Comparison of ENCODE assay signal across 28 cellular contexts in the genomic region with DNA sequence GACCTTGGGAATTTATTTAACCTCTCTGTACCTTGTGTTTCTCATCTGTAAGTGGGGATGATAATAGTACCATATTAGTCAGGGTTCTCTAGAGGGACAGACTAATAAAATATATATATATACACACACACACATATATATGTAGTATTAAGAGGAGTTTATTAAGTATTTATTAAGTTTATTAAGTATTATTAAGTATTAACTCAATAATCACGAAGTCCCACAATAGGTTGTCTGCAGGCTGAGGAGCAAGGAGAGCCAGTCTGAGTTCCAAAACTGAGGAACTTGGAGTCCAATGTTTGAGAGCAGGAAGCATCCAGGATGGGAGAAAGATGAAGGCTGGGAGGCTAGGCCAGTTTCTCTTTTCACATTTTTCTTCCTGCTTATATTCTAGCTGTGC.
"Had no signal": no experiment of that assay in that cellular context is flagged by ENCODE, and none has a peak within 500 bp of the region (broad histone marks: within the 10 kb centered on the region; RNA-seq: fewer than 3 reads in every experiment).

No MANE protein-coding gene starts in this region.

- ATAC-seq: effector memory CD8-positive, alpha-beta T cell; esophagus mucosa; foreskin keratinocyte; gastrocnemius medialis; gastroesophageal sphincter; heart left ventricle; heart right ventricle had no signal

- H3K79me2 ChIP-seq: hepatocyte had no signal

- H3K4me1 ChIP-seq: colonic mucosa, esophagus muscularis mucosa, esophagus squamous epithelium, foreskin keratinocyte, gastrocnemius medialis, gastroesophageal sphincter, heart left ventricle, heart right ventricle had no signal

- H3K27me3 ChIP-seq: colonic mucosa, dorsolateral prefrontal cortex, esophagus muscularis mucosa, esophagus squamous epithelium, foreskin keratinocyte, gastrocnemius medialis, gastroesophageal sphincter, hepatocyte had no signal

- H2AFZ ChIP-seq: hepatocyte had no signal

- H3K4me3 ChIP-seq: colonic mucosa, coronary artery, dorsolateral prefrontal cortex, esophagus muscularis mucosa, esophagus squamous epithelium, gastrocnemius medialis, gastroesophageal sphincter, heart left ventricle, heart right ventricle, hepatocyte had no signal

- H3K27ac ChIP-seq: colonic mucosa, coronary artery, dorsolateral prefrontal cortex, epithelial cell of prostate, esophagus muscularis mucosa, esophagus squamous epithelium, foreskin keratinocyte, gastrocnemius medialis, gastroesophageal sphincter, heart left ventricle, heart right ventricle, hepatocyte had no signal

- H3K9me3 ChIP-seq: colonic mucosa, esophagus muscularis mucosa, esophagus squamous epithelium, gastrocnemius medialis, gastroesophageal sphincter, heart left ventricle, heart right ventricle had no signal

- H3K36me3 ChIP-seq: colonic mucosa, esophagus muscularis mucosa, esophagus squamous epithelium, gastrocnemius medialis, gastroesophageal sphincter, heart left ventricle, heart right ventricle had no signal

- H3K4me1 Mint-ChIP-seq: endodermal cell had no signal

- FAIRE-seq: endometrium, endothelial cell of umbilical vein, frontal cortex had no signal

- H3K9me3 Mint-ChIP-seq: dendritic cell treated with granulocyte-macrophage colony-stimulating factor and Interleukin-4, amounts not matched to agents 40 ng/mL and 50 ng/mL, for 4 days; effector memory CD8-positive, alpha-beta T cell; endodermal cell had no signal

- H3K27ac Mint-ChIP-seq: dendritic cell treated with granulocyte-macrophage colony-stimulating factor and Interleukin-4, amounts not matched to agents 40 ng/mL and 50 ng/mL, for 4 days; effector memory CD8-positive, alpha-beta T cell; endodermal cell had no signal

- DNase-seq: colonic mucosa; cortex of kidney; dermis blood vessel endothelial cell; dorsolateral prefrontal cortex; effector CD4-positive, alpha-beta T cell; effector CD8-positive, alpha-beta T cell; effector memory CD4-positive, alpha-beta T cell; effector memory CD8-positive, alpha-beta T cell; endodermal cell; esophagus squamous epithelium; foreskin fibroblast; foreskin keratinocyte; foreskin melanocyte; gastrocnemius medialis; glutamatergic neuron; head of caudate nucleus; heart left ventricle; heart right ventricle had no signal

- H3K4me2 ChIP-seq: hepatocyte had no signal

- H3K27me3 Mint-ChIP-seq: dendritic cell treated with granulocyte-macrophage colony-stimulating factor and Interleukin-4, amounts not matched to agents 40 ng/mL and 50 ng/mL, for 4 days had no signal

- H3K4me3 Mint-ChIP-seq: dendritic cell treated with granulocyte-macrophage colony-stimulating factor and Interleukin-4, amounts not matched to agents 40 ng/mL and 50 ng/mL, for 4 days; effector memory CD8-positive, alpha-beta T cell; endodermal cell had no signal
